In the genomic region with DNA sequence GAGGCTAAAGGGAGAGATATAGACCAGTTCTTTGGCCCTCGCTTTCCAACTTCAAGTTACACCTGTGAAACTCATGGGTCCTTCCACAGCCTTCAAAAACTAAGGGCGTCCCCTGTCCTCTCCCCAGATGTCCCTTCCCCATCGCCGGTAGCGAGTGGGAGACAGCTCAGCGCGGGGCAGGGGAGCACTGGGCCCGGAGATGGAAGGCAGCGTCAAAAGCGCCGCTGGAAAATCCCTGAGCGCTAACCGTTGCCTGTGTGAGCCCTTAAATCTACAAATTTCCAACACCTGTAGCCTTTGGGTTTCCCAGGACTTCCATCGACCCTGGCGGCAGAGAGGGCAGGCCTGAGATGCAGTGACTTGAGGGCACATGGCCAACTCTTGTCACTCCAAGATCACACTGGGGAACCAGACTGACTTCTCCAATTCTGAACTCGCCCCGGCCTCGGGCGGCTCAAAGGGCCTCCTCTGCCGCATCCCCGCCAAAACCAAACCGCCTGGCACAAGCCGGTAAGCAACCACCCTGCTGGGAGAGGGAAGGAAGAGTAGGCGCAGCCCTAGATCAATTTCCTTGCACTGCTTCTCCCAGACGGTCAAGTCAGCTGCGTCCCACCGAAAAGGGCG, we compare ENCODE assay signal across 8 cellular contexts. TPM values are rescaled to one million over a fixed set of nuclear protein-coding genes. Genes with fewer than 3 reads are reported as not detected.
A peak's percentile ranks its signal among the peaks of the same experiment; 100 is the strongest.
DNase-seq lines count a peak whose midpoint lies in the region; ATAC-seq and TF ChIP-seq lines count a peak whose summit lies in the region.

No MANE protein-coding gene starts in this region.

- CTCF ChIA-PET in activated CD8-positive, alpha-beta T cell treated with anti-CD3 and anti-CD28 coated beads for 36 hours (lab: Charles Lee): no interaction called here

- intact Hi-C loops in activated CD8-positive, alpha-beta T cell treated with anti-CD3 and anti-CD28 coated beads for 36 hours (cut with micrococcal nuclease): no loop called here

- H3K9me3 Mint-ChIP-seq in activated CD8-positive, alpha-beta T cell treated with anti-CD3 and anti-CD28 coated beads for 36 hours: no peaks in the 10 kb centered on the region
- peaks cover 3% of the 10 kb centered on the region for H3K9me3 Mint-ChIP-seq in nephron progenitor cell

- H3K27ac ChIP-seq in C4-2B: peak overlapping the region; percentile 47; the same call in 1 of the 2 replicates

- POLR2A ChIA-PET in activated CD8-positive, alpha-beta T cell treated with anti-CD3 and anti-CD28 coated beads for 36 hours (lab: Charles Lee): no interaction called here

- H3K36me3 Mint-ChIP-seq in activated CD8-positive, alpha-beta T cell treated with anti-CD3 and anti-CD28 coated beads for 36 hours (ENCODE audit: low read depth): no peaks in the 10 kb centered on the region
- no peaks in the 10 kb centered on the region for H3K36me3 Mint-ChIP-seq in nephron progenitor cell (ENCODE audit: low read depth)

- H3K4me3 ChIP-seq in fibroblast of pulmonary artery (replicated peaks; ENCODE audit: low read depth, low read length): peak overlapping the region; percentile 62

- peaks cover 48% of the 10 kb centered on the region for H3K27me3 Mint-ChIP-seq in activated CD8-positive, alpha-beta T cell treated with anti-CD3 and anti-CD28 coated beads for 36 hours
- H3K27me3 Mint-ChIP-seq in nephron progenitor cell (ENCODE audit: low read depth, poor library complexity): peaks cover 96% of the 10 kb centered on the region

- H3K4me3 Mint-ChIP-seq in activated CD8-positive, alpha-beta T cell treated with anti-CD3 and anti-CD28 coated beads for 36 hours: peak overlapping the region; percentile 62
- peak overlapping the region; percentile 64 for H3K4me3 Mint-ChIP-seq in nephron progenitor cell

- H3K27ac Mint-ChIP-seq in activated CD8-positive, alpha-beta T cell treated with anti-CD3 and anti-CD28 coated beads for 36 hours: no peak overlapping the region
- H3K27ac Mint-ChIP-seq in nephron progenitor cell: no peak overlapping the region

- DNase-seq in activated CD8-positive, alpha-beta T cell treated with anti-CD3 and anti-CD28 coated beads for 36 hours: peak; percentile 28
- DNase-seq in fibroblast of pulmonary artery (ENCODE audit: low read depth) (no peak), nephron progenitor cell (no peak), A172 (ENCODE audit: low spot score) (no peak)
- DNase-seq in effector CD4-positive, alpha-beta T cell: no peak

- ATAC-seq in HG02973 (IDR thresholded peaks at IDR 0.05; ENCODE audit: unreplicated experiment): peak; percentile 3
- ATAC-seq in activated CD8-positive, alpha-beta T cell treated with anti-CD3 and anti-CD28 coated beads for 36 hours: no peak
- ATAC-seq in GM18870 (IDR thresholded peaks at IDR 0.05; ENCODE audit: unreplicated experiment): no peak

- peaks cover 20% of the 10 kb centered on the region for H3K4me1 Mint-ChIP-seq in activated CD8-positive, alpha-beta T cell treated with anti-CD3 and anti-CD28 coated beads for 36 hours (ENCODE audit: low read depth)
- H3K4me1 Mint-ChIP-seq in nephron progenitor cell: peaks cover 27% of the 10 kb centered on the region

- TF ChIP-seq CTCF in C4-2B (conservative IDR thresholded peaks at IDR 0.05): no peak
- no peak for TF ChIP-seq CTCF in activated CD8-positive, alpha-beta T cell treated with anti-CD3 and anti-CD28 coated beads for 36 hours (IDR thresholded peaks at IDR 0.05)
- TF ChIP-seq CTCF in fibroblast of pulmonary artery (IDR thresholded peaks at IDR 0.05; ENCODE audit: low read length, missing control alignments): no peak
- no peak for TF ChIP-seq CTCF in nephron progenitor cell (IDR thresholded peaks at IDR 0.05)

RNA-seq across cellular contexts. Expression of gene EPAS1, which starts 0.9 kb away (rescaled TPM):
- 10 to 100 TPM in 1 of 2 experiments, 1 to 10 TPM in 1; 8.3 to 12.2 TPM for total RNA-seq in activated CD8-positive, alpha-beta T cell treated with anti-CD3 and anti-CD28 coated beads for 36 hours
- total RNA-seq in A172 (2014; rRNA removed; shearing (Covaris generic)): 8.0 and 14.0 TPM in 2 replicates
